1 cellular context compared by ENCODE assay signal in the genomic region with DNA sequence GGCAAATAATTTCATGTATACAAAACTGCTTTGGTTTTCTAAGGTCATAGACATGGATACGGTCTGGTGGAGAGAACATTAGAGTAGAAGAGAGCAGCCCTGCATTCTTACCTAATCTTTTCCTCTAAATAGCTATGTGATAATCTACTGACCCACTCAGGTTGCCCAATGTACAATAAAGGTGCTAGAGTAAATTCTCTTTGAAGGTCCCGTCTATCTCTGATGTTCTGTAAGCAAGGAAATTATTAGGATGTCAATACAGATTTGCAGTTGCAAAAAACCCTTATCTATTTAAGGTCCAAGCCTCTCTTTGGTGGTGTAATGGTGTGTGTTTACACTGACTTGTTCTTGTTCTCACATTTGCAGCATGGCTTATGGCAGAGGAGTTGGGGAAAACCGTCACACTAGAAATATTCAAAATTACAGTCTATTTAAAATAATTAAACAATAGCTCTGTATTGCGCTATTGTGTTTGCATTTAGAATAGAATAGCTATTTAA.
TF ChIP-seq lines count a peak whose summit lies in the region.

No MANE protein-coding gene starts in this region.

TF ChIP-seq in HepG2, 621 proteins besides CTCF, POLR2A, EP300 and RAD21 (continued from another document and continues in another):
- TF ChIP-seq E2F1 (CRISPR knock-in tag; IDR thresholded peaks at IDR 0.05) (0 out of 2 replicates have a peak, but pooled peaks have one; percentile 39), TAF1 (CRISPR knock-in tag; IDR thresholded peaks at IDR 0.05) (peak; percentile 53; the same call in 1 of the 2 replicates), ZNF570 (CRISPR knock-in tag; IDR thresholded peaks at IDR 0.05; ENCODE audit: borderline replicate concordance) (0 out of 2 replicates have a peak, but pooled peaks have one; percentile 62), ZNF235 (CRISPR knock-in tag; IDR thresholded peaks at IDR 0.05; ENCODE audit: borderline replicate concordance) (no peak), ZNF569 (CRISPR knock-in tag; IDR thresholded peaks at IDR 0.05; ENCODE audit: borderline replicate concordance) (no peak), ZNF775 (CRISPR knock-in tag; IDR thresholded peaks at IDR 0.05; ENCODE audit: borderline replicate concordance) (peak; percentile 95), ZNF75D (CRISPR knock-in tag; IDR thresholded peaks at IDR 0.05; ENCODE audit: borderline replicate concordance) (no peak), ZNF329 (CRISPR knock-in tag; IDR thresholded peaks at IDR 0.05; ENCODE audit: low read depth) (no peak), XBP1 (CRISPR knock-in tag; IDR thresholded peaks at IDR 0.05) (peak; percentile 81; the same call in 1 of the 2 replicates), SNRNP70 (IDR thresholded peaks at IDR 0.05; ENCODE audit: low read depth, low read length) (no peak), CCAR2 (optimal IDR thresholded peaks at IDR 0.05; ENCODE audit: low read depth, low read length) (no peak), SOX5 (CRISPR knock-in tag; IDR thresholded peaks at IDR 0.05; ENCODE audit: borderline replicate concordance) (peak; percentile 98), ZNF672 (CRISPR knock-in tag; IDR thresholded peaks at IDR 0.05) (no peak), REL (CRISPR knock-in tag; conservative IDR thresholded peaks at IDR 0.05) (no peak; the same call in 1 of the 2 replicates), DPF2 (CRISPR knock-in tag; IDR thresholded peaks at IDR 0.05; ENCODE audit: borderline replicate concordance, low read depth) (peak; percentile 94), NR2F1 (CRISPR knock-in tag; IDR thresholded peaks at IDR 0.05) (peak; percentile 71 to 88), MAFG (CRISPR knock-in tag; IDR thresholded peaks at IDR 0.05) (no peak), SETDB1 (CRISPR knock-in tag; IDR thresholded peaks at IDR 0.05; ENCODE audit: borderline replicate concordance) (no peak), HMG20B (CRISPR knock-in tag; conservative IDR thresholded peaks at IDR 0.05) (peak; percentile 98), ZNF292 (CRISPR knock-in tag; IDR thresholded peaks at IDR 0.05; ENCODE audit: borderline replicate concordance, low read depth) (peak; percentile 93), ZIK1 (CRISPR knock-in tag; IDR thresholded peaks at IDR 0.05; ENCODE audit: borderline replicate concordance, low read depth) (no peak), KLF6 (CRISPR knock-in tag; IDR thresholded peaks at IDR 0.05) (peak; percentile 91), ATF2 (CRISPR knock-in tag; IDR thresholded peaks at IDR 0.05) (peak; percentile 98), RBM22 (optimal IDR thresholded peaks at IDR 0.05; ENCODE audit: low read length) (no peak), ZMYM3 (CRISPR knock-in tag; IDR thresholded peaks at IDR 0.05) (peak; percentile 53; the same call in 1 of the 2 replicates), ZNF879 (CRISPR knock-in tag; IDR thresholded peaks at IDR 0.05) (no peak), HNRNPUL1 (IDR thresholded peaks at IDR 0.05; ENCODE audit: low read depth, low read length) (no peak), LBX2 (CRISPR knock-in tag; IDR thresholded peaks at IDR 0.05; ENCODE audit: borderline replicate concordance) (no peak), STAT5B (CRISPR knock-in tag; IDR thresholded peaks at IDR 0.05) (peak; percentile 97), NR2F6 (IDR thresholded peaks at IDR 0.05) (peak; percentile 99), NR2F6 (CRISPR knock-in tag; IDR thresholded peaks at IDR 0.05) (peak; percentile 98), RARG (CRISPR knock-in tag; IDR thresholded peaks at IDR 0.05; ENCODE audit: low read depth) (peak; percentile 61; the same call in 1 of the 2 replicates), CREM (IDR thresholded peaks at IDR 0.05) (peak; percentile 99), CREM (CRISPR knock-in tag; IDR thresholded peaks at IDR 0.05) (no peak), REPIN1 (CRISPR knock-in tag; IDR thresholded peaks at IDR 0.05; ENCODE audit: borderline replicate concordance, low read depth) (peak; percentile 50; the same call in 1 of the 2 replicates), ZNF350 (CRISPR knock-in tag; IDR thresholded peaks at IDR 0.05; ENCODE audit: borderline replicate concordance, low read depth) (no peak), ASH2L (IDR thresholded peaks at IDR 0.05; ENCODE audit: insufficient read length, low read depth, low read length) (peak; percentile 89), ZNF30 (CRISPR knock-in tag; IDR thresholded peaks at IDR 0.05) (no peak), ZFP36L1 (CRISPR knock-in tag; IDR thresholded peaks at IDR 0.05) (peak; percentile 69; the same call in 1 of the 2 replicates)
- TF ChIP-seq, protein P1, sequence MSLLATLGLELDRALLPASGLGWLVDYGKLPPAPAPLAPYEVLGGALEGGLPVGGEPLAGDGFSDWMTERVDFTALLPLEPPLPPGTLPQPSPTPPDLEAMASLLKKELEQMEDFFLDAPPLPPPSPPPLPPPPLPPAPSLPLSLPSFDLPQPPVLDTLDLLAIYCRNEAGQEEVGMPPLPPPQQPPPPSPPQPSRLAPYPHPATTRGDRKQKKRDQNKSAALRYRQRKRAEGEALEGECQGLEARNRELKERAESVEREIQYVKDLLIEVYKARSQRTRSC (CRISPR knock-in tag; IDR thresholded peaks at IDR 0.05; ENCODE audit: low read depth) = no peak
- TF ChIP-seq, protein P2, sequence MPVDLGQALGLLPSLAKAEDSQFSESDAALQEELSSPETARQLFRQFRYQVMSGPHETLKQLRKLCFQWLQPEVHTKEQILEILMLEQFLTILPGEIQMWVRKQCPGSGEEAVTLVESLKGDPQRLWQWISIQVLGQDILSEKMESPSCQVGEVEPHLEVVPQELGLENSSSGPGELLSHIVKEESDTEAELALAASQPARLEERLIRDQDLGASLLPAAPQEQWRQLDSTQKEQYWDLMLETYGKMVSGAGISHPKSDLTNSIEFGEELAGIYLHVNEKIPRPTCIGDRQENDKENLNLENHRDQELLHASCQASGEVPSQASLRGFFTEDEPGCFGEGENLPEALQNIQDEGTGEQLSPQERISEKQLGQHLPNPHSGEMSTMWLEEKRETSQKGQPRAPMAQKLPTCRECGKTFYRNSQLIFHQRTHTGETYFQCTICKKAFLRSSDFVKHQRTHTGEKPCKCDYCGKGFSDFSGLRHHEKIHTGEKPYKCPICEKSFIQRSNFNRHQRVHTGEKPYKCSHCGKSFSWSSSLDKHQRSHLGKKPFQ (CRISPR knock-in tag; IDR thresholded peaks at IDR 0.05; ENCODE audit: insufficient replicate concordance) = peak; percentile 85
- TF ChIP-seq, protein P3, sequence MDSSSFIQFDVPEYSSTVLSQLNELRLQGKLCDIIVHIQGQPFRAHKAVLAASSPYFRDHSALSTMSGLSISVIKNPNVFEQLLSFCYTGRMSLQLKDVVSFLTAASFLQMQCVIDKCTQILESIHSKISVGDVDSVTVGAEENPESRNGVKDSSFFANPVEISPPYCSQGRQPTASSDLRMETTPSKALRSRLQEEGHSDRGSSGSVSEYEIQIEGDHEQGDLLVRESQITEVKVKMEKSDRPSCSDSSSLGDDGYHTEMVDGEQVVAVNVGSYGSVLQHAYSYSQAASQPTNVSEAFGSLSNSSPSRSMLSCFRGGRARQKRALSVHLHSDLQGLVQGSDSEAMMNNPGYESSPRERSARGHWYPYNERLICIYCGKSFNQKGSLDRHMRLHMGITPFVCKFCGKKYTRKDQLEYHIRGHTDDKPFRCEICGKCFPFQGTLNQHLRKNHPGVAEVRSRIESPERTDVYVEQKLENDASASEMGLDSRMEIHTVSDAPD (CRISPR knock-in tag; IDR thresholded peaks at IDR 0.05) = peak; percentile 97
- TF ChIP-seq, protein P4, sequence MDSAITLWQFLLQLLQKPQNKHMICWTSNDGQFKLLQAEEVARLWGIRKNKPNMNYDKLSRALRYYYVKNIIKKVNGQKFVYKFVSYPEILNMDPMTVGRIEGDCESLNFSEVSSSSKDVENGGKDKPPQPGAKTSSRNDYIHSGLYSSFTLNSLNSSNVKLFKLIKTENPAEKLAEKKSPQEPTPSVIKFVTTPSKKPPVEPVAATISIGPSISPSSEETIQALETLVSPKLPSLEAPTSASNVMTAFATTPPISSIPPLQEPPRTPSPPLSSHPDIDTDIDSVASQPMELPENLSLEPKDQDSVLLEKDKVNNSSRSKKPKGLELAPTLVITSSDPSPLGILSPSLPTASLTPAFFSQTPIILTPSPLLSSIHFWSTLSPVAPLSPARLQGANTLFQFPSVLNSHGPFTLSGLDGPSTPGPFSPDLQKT (CRISPR knock-in tag; IDR thresholded peaks at IDR 0.05; ENCODE audit: borderline replicate concordance) = no peak
- TF ChIP-seq, protein P5, sequence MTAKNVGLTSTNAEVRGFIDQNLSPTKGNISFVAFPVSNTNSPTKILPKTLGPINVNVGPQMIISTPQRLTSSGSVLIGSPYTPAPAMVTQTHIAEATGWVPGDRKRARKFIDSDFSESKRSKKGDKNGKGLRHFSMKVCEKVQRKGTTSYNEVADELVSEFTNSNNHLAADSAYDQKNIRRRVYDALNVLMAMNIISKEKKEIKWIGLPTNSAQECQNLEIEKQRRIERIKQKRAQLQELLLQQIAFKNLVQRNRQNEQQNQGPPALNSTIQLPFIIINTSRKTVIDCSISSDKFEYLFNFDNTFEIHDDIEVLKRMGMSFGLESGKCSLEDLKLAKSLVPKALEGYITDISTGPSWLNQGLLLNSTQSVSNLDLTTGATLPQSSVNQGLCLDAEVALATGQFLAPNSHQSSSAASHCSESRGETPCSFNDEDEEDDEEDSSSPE (CRISPR knock-in tag; IDR thresholded peaks at IDR 0.05) = peak; percentile 61; the same call in 1 of the 2 replicates
- TF ChIP-seq, protein P6, sequence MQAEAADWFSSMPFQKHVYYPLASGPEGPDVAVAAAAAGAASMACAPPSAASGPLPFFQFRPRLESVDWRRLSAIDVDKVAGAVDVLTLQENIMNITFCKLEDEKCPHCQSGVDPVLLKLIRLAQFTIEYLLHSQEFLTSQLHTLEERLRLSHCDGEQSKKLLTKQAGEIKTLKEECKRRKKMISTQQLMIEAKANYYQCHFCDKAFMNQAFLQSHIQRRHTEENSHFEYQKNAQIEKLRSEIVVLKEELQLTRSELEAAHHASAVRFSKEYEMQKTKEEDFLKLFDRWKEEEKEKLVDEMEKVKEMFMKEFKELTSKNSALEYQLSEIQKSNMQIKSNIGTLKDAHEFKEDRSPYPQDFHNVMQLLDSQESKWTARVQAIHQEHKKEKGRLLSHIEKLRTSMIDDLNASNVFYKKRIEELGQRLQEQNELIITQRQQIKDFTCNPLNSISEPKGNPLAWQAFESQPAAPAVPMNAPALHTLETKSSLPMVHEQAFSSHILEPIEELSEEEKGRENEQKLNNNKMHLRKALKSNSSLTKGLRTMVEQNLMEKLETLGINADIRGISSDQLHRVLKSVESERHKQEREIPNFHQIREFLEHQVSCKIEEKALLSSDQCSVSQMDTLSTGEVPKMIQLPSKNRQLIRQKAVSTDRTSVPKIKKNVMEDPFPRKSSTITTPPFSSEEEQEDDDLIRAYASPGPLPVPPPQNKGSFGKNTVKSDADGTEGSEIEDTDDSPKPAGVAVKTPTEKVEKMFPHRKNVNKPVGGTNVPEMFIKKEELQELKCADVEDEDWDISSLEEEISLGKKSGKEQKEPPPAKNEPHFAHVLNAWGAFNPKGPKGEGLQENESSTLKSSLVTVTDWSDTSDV (CRISPR knock-in tag; IDR thresholded peaks at IDR 0.05) = no peak
- TF ChIP-seq, protein P7, sequence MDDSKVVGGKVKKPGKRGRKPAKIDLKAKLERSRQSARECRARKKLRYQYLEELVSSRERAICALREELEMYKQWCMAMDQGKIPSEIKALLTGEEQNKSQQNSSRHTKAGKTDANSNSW (CRISPR knock-in tag; IDR thresholded peaks at IDR 0.05; ENCODE audit: borderline replicate concordance) = no peak
- TF ChIP-seq, protein P8, sequence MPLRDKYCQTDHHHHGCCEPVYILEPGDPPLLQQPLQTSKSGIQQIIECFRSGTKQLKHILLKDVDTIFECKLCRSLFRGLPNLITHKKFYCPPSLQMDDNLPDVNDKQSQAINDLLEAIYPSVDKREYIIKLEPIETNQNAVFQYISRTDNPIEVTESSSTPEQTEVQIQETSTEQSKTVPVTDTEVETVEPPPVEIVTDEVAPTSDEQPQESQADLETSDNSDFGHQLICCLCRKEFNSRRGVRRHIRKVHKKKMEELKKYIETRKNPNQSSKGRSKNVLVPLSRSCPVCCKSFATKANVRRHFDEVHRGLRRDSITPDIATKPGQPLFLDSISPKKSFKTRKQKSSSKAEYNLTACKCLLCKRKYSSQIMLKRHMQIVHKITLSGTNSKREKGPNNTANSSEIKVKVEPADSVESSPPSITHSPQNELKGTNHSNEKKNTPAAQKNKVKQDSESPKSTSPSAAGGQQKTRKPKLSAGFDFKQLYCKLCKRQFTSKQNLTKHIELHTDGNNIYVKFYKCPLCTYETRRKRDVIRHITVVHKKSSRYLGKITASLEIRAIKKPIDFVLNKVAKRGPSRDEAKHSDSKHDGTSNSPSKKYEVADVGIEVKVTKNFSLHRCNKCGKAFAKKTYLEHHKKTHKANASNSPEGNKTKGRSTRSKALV (CRISPR knock-in tag; IDR thresholded peaks at IDR 0.05) = peak; percentile 89; the same call in 1 of the 2 replicates
- TF ChIP-seq, protein P9, sequence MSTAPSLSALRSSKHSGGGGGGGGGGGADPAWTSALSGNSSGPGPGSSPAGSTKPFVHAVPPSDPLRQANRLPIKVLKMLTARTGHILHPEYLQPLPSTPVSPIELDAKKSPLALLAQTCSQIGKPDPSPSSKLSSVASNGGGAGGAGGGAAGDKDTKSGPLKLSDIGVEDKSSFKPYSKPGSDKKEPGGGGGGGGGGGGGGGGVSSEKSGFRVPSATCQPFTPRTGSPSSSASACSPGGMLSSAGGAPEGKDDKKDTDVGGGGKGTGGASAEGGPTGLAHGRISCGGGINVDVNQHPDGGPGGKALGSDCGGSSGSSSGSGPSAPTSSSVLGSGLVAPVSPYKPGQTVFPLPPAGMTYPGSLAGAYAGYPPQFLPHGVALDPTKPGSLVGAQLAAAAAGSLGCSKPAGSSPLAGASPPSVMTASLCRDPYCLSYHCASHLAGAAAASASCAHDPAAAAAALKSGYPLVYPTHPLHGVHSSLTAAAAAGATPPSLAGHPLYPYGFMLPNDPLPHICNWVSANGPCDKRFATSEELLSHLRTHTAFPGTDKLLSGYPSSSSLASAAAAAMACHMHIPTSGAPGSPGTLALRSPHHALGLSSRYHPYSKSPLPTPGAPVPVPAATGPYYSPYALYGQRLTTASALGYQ (CRISPR knock-in tag; IDR thresholded peaks at IDR 0.05) = peak; percentile 100
